11 cellular contexts compared by ENCODE assay signal in the genomic region with DNA sequence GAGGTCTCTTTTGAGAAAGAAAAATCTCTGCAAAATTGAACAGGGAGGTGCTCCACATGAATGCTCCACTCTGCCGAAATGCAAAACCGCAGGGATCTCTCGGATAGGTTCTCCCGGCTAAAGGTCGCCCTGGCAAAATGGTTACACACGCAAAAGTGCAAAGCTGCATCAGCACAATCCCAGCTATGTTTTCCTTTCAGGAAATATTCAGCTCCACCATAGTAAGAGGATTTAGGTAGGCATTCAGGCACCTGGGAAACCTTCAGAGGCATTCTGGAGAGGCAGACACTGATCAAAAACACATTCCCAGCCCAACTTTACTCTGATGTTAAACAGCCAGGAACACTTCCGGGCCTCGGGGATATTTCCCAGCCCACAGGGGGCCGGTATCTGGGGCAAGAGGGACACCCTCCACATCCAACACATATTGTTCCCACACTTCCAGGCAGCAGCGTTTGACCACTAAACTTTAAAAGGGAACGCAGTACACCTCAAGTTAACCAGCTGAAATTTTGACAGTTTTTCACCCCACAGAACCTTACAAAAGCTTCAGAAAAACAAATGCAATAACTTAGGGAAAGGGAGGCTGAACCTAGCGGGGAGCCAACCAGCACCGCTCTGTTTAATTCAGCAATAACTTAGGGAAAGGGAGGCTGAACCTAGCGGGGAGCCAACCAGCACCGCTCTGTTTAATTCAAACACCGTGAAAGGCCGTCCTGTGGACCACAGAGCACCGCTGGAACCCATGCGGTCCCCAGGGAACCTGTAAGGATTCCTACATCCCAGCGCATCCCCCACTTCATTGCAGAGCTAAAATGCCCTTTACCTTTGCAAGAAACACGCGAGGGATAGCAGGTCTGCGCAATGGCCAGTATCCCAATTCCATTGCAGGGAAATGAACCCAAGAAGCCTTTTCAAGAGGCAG. TPM values are rescaled to one million over a fixed set of nuclear protein-coding genes. Genes with fewer than 3 reads are reported as not detected.
DNase-seq lines count a peak whose midpoint lies in the region; ATAC-seq and TF ChIP-seq lines count a peak whose summit lies in the region.
"Had no signal": no experiment of that assay in that cellular context is flagged by ENCODE, and none has a peak within 500 bp of the region (broad histone marks: within the 10 kb centered on the region; RNA-seq: fewer than 3 reads in every experiment).

No MANE protein-coding gene starts in this region.

- ATAC-seq in upper lobe of right lung, result no peak
- ATAC-seq in GM19328 (IDR thresholded peaks at IDR 0.05; ENCODE audit: unreplicated experiment), result no peak

- H3K9me3 ChIP-seq in endocrine pancreas (ENCODE audit: control insufficient read depth, low read length) (no peaks in the 10 kb centered on the region), upper lobe of right lung (no peaks in the 10 kb centered on the region)

- peak overlapping the region; percentile 17 for H3K27ac ChIP-seq in upper lobe of right lung
- H3K27ac ChIP-seq: 22Rv1 had no signal

- H3K27me3 Mint-ChIP-seq in nephron progenitor cell (ENCODE audit: low read depth, poor library complexity), result peaks cover 6% of the 10 kb centered on the region

- peaks cover 12% of the 10 kb centered on the region for H3K36me3 Mint-ChIP-seq in nephron progenitor cell (ENCODE audit: low read depth)
- H3K36me3 Mint-ChIP-seq: activated CD4-positive, alpha-beta memory T cell treated with anti-CD3 and anti-CD28 coated beads for 36 hours had no signal

- peaks cover 64% of the 10 kb centered on the region for H3K4me1 Mint-ChIP-seq in nephron progenitor cell

- no peak overlapping the region for H3K9ac ChIP-seq in endocrine pancreas (ENCODE audit: control insufficient read depth, insufficient read depth, low read length)

- DNase-seq in NCI-H82 (lab: John Stamatoyannopoulos, UW), result peak; percentile 18
- DNase-seq in NCI-H82 treated with DMSO at 0.1 percent for 48 hours (lab: John Stamatoyannopoulos, UW; ENCODE audit: unreplicated experiment), result no peak
- DNase-seq in nephron progenitor cell, result peak; percentile 19
- no peak for DNase-seq in upper lobe of right lung
- no peak for DNase-seq in NCI-H345 treated with DMSO at 0.1 percent for 48 hours (lab: John Stamatoyannopoulos, UW; ENCODE audit: unreplicated experiment)
- DNase-seq in NCI-H226, result no peak
- DNase-seq: activated CD4-positive, alpha-beta memory T cell treated with anti-CD3 and anti-CD28 coated beads for 36 hours; NCI-H1930 had no signal

- H3K4me3 Mint-ChIP-seq in nephron progenitor cell, result peak overlapping the region; percentile 88
- H3K4me3 Mint-ChIP-seq: activated CD4-positive, alpha-beta memory T cell treated with anti-CD3 and anti-CD28 coated beads for 36 hours had no signal

- intact Hi-C loops in upper lobe of right lung (cut with DNase I), result no loop called here

- TF ChIP-seq CTCF in nephron progenitor cell (IDR thresholded peaks at IDR 0.05), result no peak
- no peak for TF ChIP-seq CTCF in upper lobe of right lung (IDR thresholded peaks at IDR 0.05)

- H3K4me3 ChIP-seq in endocrine pancreas (ENCODE audit: control insufficient read depth, insufficient read depth, low read length) (peak overlapping the region; percentile 52), upper lobe of right lung (no peak overlapping the region)

- H3K9me3 Mint-ChIP-seq in nephron progenitor cell, result peaks cover 10% of the 10 kb centered on the region
- H3K9me3 Mint-ChIP-seq: activated CD4-positive, alpha-beta memory T cell treated with anti-CD3 and anti-CD28 coated beads for 36 hours had no signal

- no peaks in the 10 kb centered on the region for H3K36me3 ChIP-seq in endocrine pancreas (ENCODE audit: control insufficient read depth, insufficient read depth, low read length)
- no peaks in the 10 kb centered on the region for H3K36me3 ChIP-seq in upper lobe of right lung

- H3K27me3 ChIP-seq in endocrine pancreas (ENCODE audit: control insufficient read depth, insufficient read depth, low read length), result no peaks in the 10 kb centered on the region
- H3K27me3 ChIP-seq in upper lobe of right lung, result no peaks in the 10 kb centered on the region

- peak overlapping the region; percentile 29 for H3K27ac Mint-ChIP-seq in nephron progenitor cell
- H3K27ac Mint-ChIP-seq: activated CD4-positive, alpha-beta memory T cell treated with anti-CD3 and anti-CD28 coated beads for 36 hours had no signal

- peaks cover 4% of the 10 kb centered on the region for H3K4me1 ChIP-seq in endocrine pancreas (ENCODE audit: control insufficient read depth, insufficient read depth, low read length)
- H3K4me1 ChIP-seq in upper lobe of right lung, result peaks cover 26% of the 10 kb centered on the region

RNA-seq across cellular contexts. Expression of gene TNS3, which starts 45.9 kb away (rescaled TPM):
- total RNA-seq in upper lobe of right lung, result 168 TPM

Comparison
In these comparisons a context has a peak if more than half of its experiments do, and no peak if none do; other contexts are left out.
1. DNase-seq: peak in NCI-H82 (single experiment) and nephron progenitor cell (single experiment); none in NCI-H82 treated with DMSO at 0.1 percent for 48 hours (single experiment), upper lobe of right lung (single experiment), NCI-H345 treated with DMSO at 0.1 percent for 48 hours (single experiment) and NCI-H226 (single experiment).